ENCODE assay signal across 9 cellular contexts in genomic region chr11:44110231-44110679, GRCh38. TPM values are rescaled to one million over a fixed set of nuclear protein-coding genes. Genes with fewer than 3 reads are reported as not detected.
DNase-seq lines count a peak whose midpoint lies in the region; ATAC-seq, FAIRE-seq and TF ChIP-seq lines count a peak whose summit lies in the region.
"Had no signal": no experiment of that assay in that cellular context is flagged by ENCODE, and none has a peak within 500 bp of the region (broad histone marks: within the 10 kb centered on the region; RNA-seq: fewer than 3 reads in every experiment).

No MANE protein-coding gene starts in this region.

- CTCF ChIA-PET in HepG2 (lab: Yijun Ruan, JAX; ENCODE audit: low intra/inter-chr PET ratio, low total read pairs): interaction anchor here (0.7 to 2.2 kb wide), 4 partner anchors 10 to 428 kb away, joined by 3 to 9 read pairs (median 4); partner anchors contain the start of gene EXT2

- H3K4me2 ChIP-seq in HepG2 (ENCODE audit: low read depth, low read length): no peak overlapping the region

- 0 out of 2 replicates have a peak, but pooled peaks have one; percentile 20 for TF ChIP-seq RAD21 in HepG2 (CRISPR knock-in tag; IDR thresholded peaks at IDR 0.05)

- H3K36me3 ChIP-seq in breast epithelium (no peaks in the 10 kb centered on the region), HepG2 (replicated peaks in 1 of 2; ENCODE audit: control insufficient read depth in 1 of 2, insufficient read depth in 2 of 2, low read length in 2 of 2) (peaks cover 4 to 45% of the 10 kb centered on the region in 2 experiments; a peak in 4 of 5 replicates)

- H4K20me1 ChIP-seq in HepG2 (ENCODE audit: insufficient read depth, low read length): no peaks in the 10 kb centered on the region

- no TSS peak for BruUV-seq in HepG2 (replicated peaks; lab: Mats Ljungman, UMichigan)

- H3K4me3 ChIP-seq in breast epithelium (no peak overlapping the region), HepG2 (replicated peaks in 1 of 3; ENCODE audit: insufficient read depth in 1 of 3, low read depth in 2 of 3, low read length in 3 of 3) (no peak overlapping the region)
- H3K4me3 ChIP-seq: skin epidermis had no signal

- H3K9ac ChIP-seq in HepG2 (ENCODE audit: insufficient read depth, low read depth, low read length): no peak overlapping the region

- DNase-seq in NCI-H1436 treated with DMSO at 0.1 percent for 48 hours (lab: John Stamatoyannopoulos, UW) (peak; percentile 2), UCSD-AML1 (lab: John Stamatoyannopoulos, UW; ENCODE audit: unreplicated experiment) (peak; percentile 33), breast epithelium (ENCODE audit: low spot score in 2 of 2) (peak in 1 of 2 donors; percentile 26), HepG2 (ENCODE audit: low spot score) (peak; percentile 47)
- DNase-seq in stimulated activated CD8-positive, alpha-beta memory T cell treated with anti-CD3 and anti-CD28 coated beads, Interleukin-15, amount 100 ng/mL, for 24 hours (ENCODE audit: low read depth): peak; percentile 13

- WGBS in HepG2 (ENCODE audit: low lambda C conversion rate): 5% methylated on average over 4 of the region's 4 CpGs

- TF ChIP-seq EP300 in HepG2 (IDR thresholded peaks at IDR 0.05; ENCODE audit: low read depth in 2 of 2, low read length in 2 of 2) (no peak), HepG2 (CRISPR knock-in tag; IDR thresholded peaks at IDR 0.05; ENCODE audit: borderline replicate concordance) (no peak)

- intact Hi-C loops in breast epithelium (cut with DNase I; ENCODE audit: low total_unique reads): no loop called here
- intact Hi-C loops in HepG2 (cut with micrococcal nuclease; ENCODE audit: unreplicated experiment): loop anchor here (1.0 kb wide), 1 partner anchor 428 kb away; no protein-coding TSS in a partner anchor

- no peaks in the 10 kb centered on the region for H3K9me3 ChIP-seq in breast epithelium
- H3K9me3 ChIP-seq in HepG2 (ENCODE audit: low read length): no peaks in the 10 kb centered on the region

- H3K79me2 ChIP-seq in HepG2 (ENCODE audit: insufficient read depth, low read length): no peaks in the 10 kb centered on the region

- H3K27ac ChIP-seq in breast epithelium: no peak overlapping the region
- no peak overlapping the region for H3K27ac ChIP-seq in HepG2 (ENCODE audit: extremely low read length, insufficient read depth, low read length)
- H3K27ac ChIP-seq: skin epidermis had no signal

- no peak overlapping the region for H2AFZ ChIP-seq in HepG2 (ENCODE audit: low read length)

- H3K4me1 ChIP-seq in breast epithelium (no peaks in the 10 kb centered on the region), HepG2 (ENCODE audit: insufficient read depth, low read length) (0 out of 2 replicates have a peak, but pooled peaks cover 5% of the 10 kb centered on the region)

- POLR2A ChIA-PET in HepG2 (lab: Yijun Ruan, JAX): interaction anchor here (1.0 kb wide), 1 partner anchor 15 kb away, joined by 3 read pairs; the partner anchor contains the start of gene EXT2

- TF ChIP-seq CTCF in breast epithelium (IDR thresholded peaks at IDR 0.05): peak in 2 of 3 donors; percentile 47 to 54
- peak; percentile 84 for TF ChIP-seq CTCF in HepG2 (CRISPR knock-in tag; IDR thresholded peaks at IDR 0.05)

- peak; percentile 65 for FAIRE-seq in A204.1 (lab: Jason Lieb, UNC)
- FAIRE-seq in HepG2 (lab: Jason Lieb, UNC): peak; percentile 60

- H3K27me3 ChIP-seq in breast epithelium (no peaks in the 10 kb centered on the region), HepG2 (ENCODE audit: control insufficient read depth in 1 of 2, insufficient read depth in 2 of 2, low read length in 2 of 2) (no peaks in the 10 kb centered on the region)

- in situ Hi-C loops in HepG2 (cut with HindIII; ENCODE audit: extremely low pct_ligation_motif_present, low pct_unique_long_range_greater_than_20kb): no loop called here

- TF ChIP-seq POLR2A in breast epithelium (IDR thresholded peaks at IDR 0.05) (no peak), HepG2 (IDR thresholded peaks at IDR 0.05; ENCODE audit: insufficient read depth in 1 of 2, low read depth in 2 of 2, low read length in 2 of 2) (no peak)

- ATAC-seq in GM18498 (IDR thresholded peaks at IDR 0.05; ENCODE audit: unreplicated experiment) (peak; percentile 90), HG02852 (IDR thresholded peaks at IDR 0.05; ENCODE audit: unreplicated experiment) (peak; percentile 90), HepG2 (peak; percentile 95)

TF ChIP-seq in HepG2, 621 proteins besides CTCF, POLR2A, EP300 and RAD21:
- TF ChIP-seq STAG1 (CRISPR knock-in tag; IDR thresholded peaks at IDR 0.05) (peak; percentile 73), RFX5 (IDR thresholded peaks at IDR 0.05; ENCODE audit: low read depth, low read length) (no peak), SMC3 (IDR thresholded peaks at IDR 0.05; ENCODE audit: low read length) (peak; percentile 50; the same call in 1 of the 2 replicates), PHF5A (CRISPR knock-in tag; IDR thresholded peaks at IDR 0.05; ENCODE audit: low read depth, unreplicated experiment) (no peak)

RNA-seq across cellular contexts. Expression of gene EXT2, which starts 14.8 kb away (rescaled TPM):
- total RNA-seq in breast epithelium (100 to 1,000 TPM in 1 of 3 donors, 10 to 100 TPM in 2; 82.1 to 108 (median 96.9) TPM), HepG2 (2016; rRNA removed; fragmentation: Illumina TruSeq; extraction: Trizol) (32.7 and 68.7 TPM in 2 replicates)
- total RNA-seq in HepG2 (2016; cell fraction: cytosol; rRNA removed; fragmentation: Illumina TruSeq; extraction: Trizol; ENCODE audit: low read depth): 8.6 and 10.8 TPM in 2 replicates
- 30.5 and 64.4 TPM in 2 replicates for total RNA-seq in HepG2 (2016; cell fraction: insoluble cytoplasmic fraction; rRNA removed; fragmentation: Illumina TruSeq; extraction: Trizol)
- 16.9 and 17.7 TPM in 2 replicates for total RNA-seq in HepG2 (2016; cell fraction: membrane; rRNA removed; fragmentation: Illumina TruSeq; extraction: Trizol)
- total RNA-seq in HepG2 (2016; cell fraction: nucleus; rRNA removed; fragmentation: Illumina TruSeq; extraction: Trizol): 60.9 and 75.9 TPM in 2 replicates
- polyA plus RNA-seq in HepG2 (2011; rRNA removed): 55.0 and 61.5 TPM in 2 replicates
- polyA plus RNA-seq in HepG2 (2011; cell fraction: cytosol; rRNA removed): 53.3 and 56.3 TPM in 2 replicates
- polyA plus RNA-seq in HepG2 (2011; cell fraction: nucleus; rRNA removed): 20.6 and 24.5 TPM in 2 replicates
- polyA plus RNA-seq in HepG2 (2012): 37.3 and 38.6 TPM in 2 replicates
- polyA plus RNA-seq in HepG2 (2016; cell fraction: cytosol; fragmentation: Illumina TruSeq; extraction: Trizol; ENCODE audit: low read depth): 3.9 and 4.0 TPM in 2 replicates
- 24.3 and 25.4 TPM in 2 replicates for polyA plus RNA-seq in HepG2 (2016; cell fraction: insoluble cytoplasmic fraction; fragmentation: Illumina TruSeq; extraction: Trizol; ENCODE audit: low read depth)
- 8.2 and 8.3 TPM in 2 replicates for polyA plus RNA-seq in HepG2 (2016; cell fraction: membrane; fragmentation: Illumina TruSeq; extraction: Trizol; ENCODE audit: low read depth)
- 51.5 and 55.1 TPM in 2 replicates for polyA plus RNA-seq in HepG2 (2016; cell fraction: nucleus; fragmentation: Illumina TruSeq; extraction: Trizol; ENCODE audit: insufficient read depth, low read depth)
- polyA minus RNA-seq in HepG2 (2011; rRNA and poly(A)+ RNA removed; ENCODE audit: low replicate concordance): 78.0 and 127 TPM in 2 replicates
- polyA minus RNA-seq in HepG2 (2011; cell fraction: cytosol; rRNA and poly(A)+ RNA removed): 45.5 and 50.2 TPM in 2 replicates
- polyA minus RNA-seq in HepG2 (2011; cell fraction: nucleus; rRNA and poly(A)+ RNA removed): 51.2 and 60.8 TPM in 2 replicates

RNA-seq across cellular contexts. Expression of gene ACCS, which starts 44.2 kb away (rescaled TPM):
- total RNA-seq in breast epithelium (10 to 100 TPM; 21.0 to 35.0 (median 23.0) TPM), HepG2 (2016; rRNA removed; fragmentation: Illumina TruSeq; extraction: Trizol) (0.29 and 0.55 TPM in 2 replicates)
- 0.10 TPM in 1 of 2 replicates, not detected in the other for total RNA-seq in HepG2 (2016; cell fraction: cytosol; rRNA removed; fragmentation: Illumina TruSeq; extraction: Trizol; ENCODE audit: low read depth)
- total RNA-seq in HepG2 (2016; cell fraction: insoluble cytoplasmic fraction; rRNA removed; fragmentation: Illumina TruSeq; extraction: Trizol): 0.67 TPM in 1 of 2 replicates, not detected in the other
- not detected in 2 replicates for total RNA-seq in HepG2 (2016; cell fraction: membrane; rRNA removed; fragmentation: Illumina TruSeq; extraction: Trizol)
- total RNA-seq in HepG2 (2016; cell fraction: nucleus; rRNA removed; fragmentation: Illumina TruSeq; extraction: Trizol): 0.81 and 1.4 TPM in 2 replicates
- polyA plus RNA-seq in HepG2 (2011; rRNA removed): 0.39 and 0.59 TPM in 2 replicates
- 0.03 and 0.08 TPM in 2 replicates for polyA plus RNA-seq in HepG2 (2011; cell fraction: cytosol; rRNA removed)
- polyA plus RNA-seq in HepG2 (2011; cell fraction: nucleus; rRNA removed): 3.1 and 3.4 TPM in 2 replicates
- 0.24 and 0.48 TPM in 2 replicates for polyA plus RNA-seq in HepG2 (2012)
- polyA plus RNA-seq in HepG2 (2016; cell fraction: cytosol; fragmentation: Illumina TruSeq; extraction: Trizol; ENCODE audit: low read depth): not detected in 2 replicates
- polyA plus RNA-seq in HepG2 (2016; cell fraction: insoluble cytoplasmic fraction; fragmentation: Illumina TruSeq; extraction: Trizol; ENCODE audit: low read depth): not detected in 2 replicates
- not detected in 2 replicates for polyA plus RNA-seq in HepG2 (2016; cell fraction: membrane; fragmentation: Illumina TruSeq; extraction: Trizol; ENCODE audit: low read depth)
- 1.4 and 2.4 TPM in 2 replicates for polyA plus RNA-seq in HepG2 (2016; cell fraction: nucleus; fragmentation: Illumina TruSeq; extraction: Trizol; ENCODE audit: insufficient read depth, low read depth)
- 0.10 and 7.7 TPM in 2 replicates for polyA minus RNA-seq in HepG2 (2011; rRNA and poly(A)+ RNA removed; ENCODE audit: low replicate concordance)
- polyA minus RNA-seq in HepG2 (2011; cell fraction: cytosol; rRNA and poly(A)+ RNA removed): not detected in 2 replicates
- 0.90 and 1.7 TPM in 2 replicates for polyA minus RNA-seq in HepG2 (2011; cell fraction: nucleus; rRNA and poly(A)+ RNA removed)

Comparison
In these comparisons a context has a peak if more than half of its experiments do, and no peak if none do; other contexts are left out.
1. RNA of gene ACCS, which starts 44.2 kb away (total RNA-seq): 21.0 to 35.0 TPM in breast epithelium; 0.10 to 1.4 TPM in HepG2; every median in the first group is over 4 times any median in the second.
2. Peak in every context shown above with its lines, with median percentiles within 50 percentile points of each other: ATAC-seq.